Comparison of ENCODE assay signal across 8 cellular contexts in genomic region chr2:1744446-1745170, GRCh38. TPM values are rescaled to one million over a fixed set of nuclear protein-coding genes. Genes with fewer than 3 reads are reported as not detected.
DNase-seq lines count a peak whose midpoint lies in the region; ATAC-seq and TF ChIP-seq lines count a peak whose summit lies in the region.

TSS of gene PXDN (minus strand) at chr2:1744515. CDS start at chr2:1744455, 60 bp downstream.

- no peak for ATAC-seq in activated CD4-positive, CD25-positive, alpha-beta regulatory T cell treated with anti-CD3 and anti-CD28 coated beads, Interleukin-2, amount 50 U/mL, for 24 hours
- ATAC-seq in HG02588 (IDR thresholded peaks at IDR 0.05; ENCODE audit: unreplicated experiment) = no peak

- H3K4me2 ChIP-seq in osteoblast (ENCODE audit: insufficient read depth, low read length) = peak within 1 kb of the TSS; percentile 95

- DNase-seq in NCI-H1436 (lab: John Stamatoyannopoulos, UW) (peak; percentile 67), NCI-H1436 treated with DMSO at 0.1 percent for 48 hours (lab: John Stamatoyannopoulos, UW) (no peak), glomerular visceral epithelial cell (ENCODE audit: extremely low spot score) (peak; percentile 75), osteoblast (ENCODE audit: insufficient read length, low spot score, missing footprints) (peak; percentile 97)
- no peak for DNase-seq in activated effector memory CD4-positive, alpha-beta T cell treated with anti-CD3 and anti-CD28 coated beads, Interleukin-2, amount 50 U/mL, for 16 hours

- H3K4me3 ChIP-seq in WI38 (ENCODE audit: low read depth, low read length) (peak within 1 kb of the TSS; percentile 76), osteoblast (ENCODE audit: insufficient read depth, low read length) (peak within 1 kb of the TSS; percentile 77)

- H3K27ac ChIP-seq in osteoblast (ENCODE audit: low read depth, low read length) = peak within 1 kb of the TSS; percentile 86

- H3K9me3 ChIP-seq in osteoblast (ENCODE audit: low read depth, low read length) = no peaks in the 10 kb centered on the region

- H3K4me1 ChIP-seq in osteoblast (ENCODE audit: insufficient read depth, low read length) = peaks cover 28% of the 10 kb centered on the region

- H2AFZ ChIP-seq in osteoblast (ENCODE audit: low read length) = peak within 1 kb of the TSS; percentile 62

- TF ChIP-seq CTCF in WI38 (IDR thresholded peaks at IDR 0.05; ENCODE audit: low read depth, low read length) = no peak
- no peak for TF ChIP-seq CTCF in osteoblast (IDR thresholded peaks at IDR 0.05; ENCODE audit: extremely low read depth, low read depth, low read length)

- peaks cover 6% of the 10 kb centered on the region for H3K36me3 ChIP-seq in osteoblast (ENCODE audit: insufficient read depth, low read length)

- peaks cover 9% of the 10 kb centered on the region for H4K20me1 ChIP-seq in osteoblast (ENCODE audit: insufficient read depth, low read length)

- H3K27me3 ChIP-seq in osteoblast (ENCODE audit: insufficient read depth, low read length) = peaks cover 11% of the 10 kb centered on the region

- peaks cover 28% of the 10 kb centered on the region for H3K79me2 ChIP-seq in osteoblast (ENCODE audit: insufficient read depth, low read length)

RNA-seq across cellular contexts. Expression of gene PXDN, which starts in this region (rescaled TPM):
- total RNA-seq in osteoblast = 307 and 324 TPM in 2 replicates

Comparison
In these comparisons a context has a peak if more than half of its experiments do, and no peak if none do; other contexts are left out.
1. DNase-seq: peak in NCI-H1436 (single experiment), glomerular visceral epithelial cell (single experiment) and osteoblast (single experiment); none in NCI-H1436 treated with DMSO at 0.1 percent for 48 hours (single experiment) and activated effector memory CD4-positive, alpha-beta T cell treated with anti-CD3 and anti-CD28 coated beads, Interleukin-2, amount 50 U/mL, for 16 hours (single experiment).